ENCODE assay signal across 9 cellular contexts in the genomic region with DNA sequence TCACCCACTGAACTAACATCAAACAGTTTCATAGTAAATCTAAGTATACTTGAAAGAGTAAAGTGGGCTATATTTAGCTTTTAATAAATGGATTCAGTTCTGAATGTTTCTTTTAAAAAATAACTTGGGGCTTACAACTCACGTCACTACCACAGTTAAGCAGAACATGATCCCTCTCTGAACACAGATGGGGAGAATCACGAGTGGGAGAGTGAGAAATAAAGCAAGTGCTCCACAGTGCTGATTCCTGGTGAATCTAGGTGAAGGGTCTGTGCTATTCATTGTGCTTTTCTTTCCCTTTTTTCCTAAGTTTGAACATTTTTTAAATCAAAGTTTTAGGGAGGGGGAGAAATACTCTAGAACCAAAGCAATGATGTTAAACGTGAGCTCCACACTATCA.
DNase-seq lines count a peak whose midpoint lies in the region; ATAC-seq and TF ChIP-seq lines count a peak whose summit lies in the region.
"Had no signal": no experiment of that assay in that cellular context is flagged by ENCODE, and none has a peak within 500 bp of the region (broad histone marks: within the 10 kb centered on the region; RNA-seq: fewer than 3 reads in every experiment).

No MANE protein-coding gene starts in this region.

- DNase-seq in G401 (ENCODE audit: low spot score) = peak; percentile 8
- DNase-seq in memory B cell (ENCODE audit: low spot score in 2 of 2) = no peak
- no peak for DNase-seq in NCI-H146 (lab: John Stamatoyannopoulos, UW)
- DNase-seq in type B pancreatic cell (ENCODE audit: extremely low spot score, unreplicated experiment) = no peak
- no peak for DNase-seq in activated effector memory CD4-positive, alpha-beta T cell treated with Interleukin-2 at 50 U/mL for 16 hours

- H3K36me3 Mint-ChIP-seq in memory B cell (peaks cover 33% of the 10 kb centered on the region), type B pancreatic cell (peaks cover 23% of the 10 kb centered on the region)

- peak; percentile 20 for ATAC-seq in GM21360 (IDR thresholded peaks at IDR 0.05; ENCODE audit: unreplicated experiment)
- peak; percentile 8 for ATAC-seq in HG03571 (IDR thresholded peaks at IDR 0.05; ENCODE audit: unreplicated experiment)
- peak; percentile 8 for ATAC-seq in memory B cell (ENCODE audit: low read depth)
- no peak for ATAC-seq in GM19035 (IDR thresholded peaks at IDR 0.05; ENCODE audit: unreplicated experiment)
- ATAC-seq: Panc1 had no signal

- in situ Hi-C loops in G401 (cut with HindIII; ENCODE audit: low sequenced_read_pairs) = no loop called here

- H3K4me1 Mint-ChIP-seq in memory B cell (peaks cover 17% of the 10 kb centered on the region), type B pancreatic cell (ENCODE audit: unreplicated experiment) (no peaks in the 10 kb centered on the region)

- H3K27ac Mint-ChIP-seq in memory B cell (peak overlapping the region; percentile 71), type B pancreatic cell (no peak overlapping the region)

- H3K27me3 Mint-ChIP-seq in memory B cell (no peaks in the 10 kb centered on the region), type B pancreatic cell (no peaks in the 10 kb centered on the region)

- H3K9me3 Mint-ChIP-seq in memory B cell (peaks cover 6% of the 10 kb centered on the region), type B pancreatic cell (no peaks in the 10 kb centered on the region)

- H3K4me3 Mint-ChIP-seq in memory B cell (no peak overlapping the region), type B pancreatic cell (no peak overlapping the region)

- no peak for TF ChIP-seq CTCF in type B pancreatic cell (conservative IDR thresholded peaks at IDR 0.05)
